Comparison of ENCODE assay signal across 1 cellular context in the genomic region with DNA sequence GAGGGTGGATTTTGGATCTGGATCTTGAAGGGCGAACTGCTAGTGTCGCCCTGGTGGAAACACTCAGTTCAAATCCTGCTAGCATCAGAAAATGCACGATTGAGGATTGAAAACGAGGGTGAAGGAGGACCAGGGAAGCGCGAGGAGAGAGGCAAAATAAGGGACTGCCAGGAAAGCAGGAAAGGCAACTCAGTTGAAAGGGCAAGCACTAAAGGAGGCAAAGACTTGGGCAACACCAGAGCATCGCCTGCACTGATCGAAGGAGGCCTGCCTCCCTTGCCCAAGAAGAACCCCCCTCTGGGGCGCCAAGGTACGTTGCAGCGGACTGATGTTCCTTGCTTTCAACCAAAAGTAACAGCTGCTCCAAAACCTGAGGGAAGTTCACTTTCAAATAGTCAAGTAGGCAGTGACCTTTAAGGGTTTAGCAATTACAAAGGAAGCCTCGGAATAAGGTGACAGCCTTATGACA.
TF ChIP-seq lines count a peak whose summit lies in the region.

No MANE protein-coding gene starts in this region.

TF ChIP-seq in liver, 16 proteins besides CTCF, POLR2A, EP300 and RAD21 (continued from another document):
- TF ChIP-seq, protein P1, sequence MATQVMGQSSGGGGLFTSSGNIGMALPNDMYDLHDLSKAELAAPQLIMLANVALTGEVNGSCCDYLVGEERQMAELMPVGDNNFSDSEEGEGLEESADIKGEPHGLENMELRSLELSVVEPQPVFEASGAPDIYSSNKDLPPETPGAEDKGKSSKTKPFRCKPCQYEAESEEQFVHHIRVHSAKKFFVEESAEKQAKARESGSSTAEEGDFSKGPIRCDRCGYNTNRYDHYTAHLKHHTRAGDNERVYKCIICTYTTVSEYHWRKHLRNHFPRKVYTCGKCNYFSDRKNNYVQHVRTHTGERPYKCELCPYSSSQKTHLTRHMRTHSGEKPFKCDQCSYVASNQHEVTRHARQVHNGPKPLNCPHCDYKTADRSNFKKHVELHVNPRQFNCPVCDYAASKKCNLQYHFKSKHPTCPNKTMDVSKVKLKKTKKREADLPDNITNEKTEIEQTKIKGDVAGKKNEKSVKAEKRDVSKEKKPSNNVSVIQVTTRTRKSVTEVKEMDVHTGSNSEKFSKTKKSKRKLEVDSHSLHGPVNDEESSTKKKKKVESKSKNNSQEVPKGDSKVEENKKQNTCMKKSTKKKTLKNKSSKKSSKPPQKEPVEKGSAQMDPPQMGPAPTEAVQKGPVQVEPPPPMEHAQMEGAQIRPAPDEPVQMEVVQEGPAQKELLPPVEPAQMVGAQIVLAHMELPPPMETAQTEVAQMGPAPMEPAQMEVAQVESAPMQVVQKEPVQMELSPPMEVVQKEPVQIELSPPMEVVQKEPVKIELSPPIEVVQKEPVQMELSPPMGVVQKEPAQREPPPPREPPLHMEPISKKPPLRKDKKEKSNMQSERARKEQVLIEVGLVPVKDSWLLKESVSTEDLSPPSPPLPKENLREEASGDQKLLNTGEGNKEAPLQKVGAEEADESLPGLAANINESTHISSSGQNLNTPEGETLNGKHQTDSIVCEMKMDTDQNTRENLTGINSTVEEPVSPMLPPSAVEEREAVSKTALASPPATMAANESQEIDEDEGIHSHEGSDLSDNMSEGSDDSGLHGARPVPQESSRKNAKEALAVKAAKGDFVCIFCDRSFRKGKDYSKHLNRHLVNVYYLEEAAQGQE (IDR thresholded peaks at IDR 0.05): no peak
- TF ChIP-seq JUND (IDR thresholded peaks at IDR 0.05) (no peak), FOXA1 (IDR thresholded peaks at IDR 0.05) (no peak), NR2F2 (IDR thresholded peaks at IDR 0.05) (no peak)
